In genomic region chr7:36671432-36671829, GRCh38 we compare ENCODE assay signal across 15 cellular contexts. TPM values are rescaled to one million over a fixed set of nuclear protein-coding genes. Genes with fewer than 3 reads are reported as not detected.
DNase-seq lines count a peak whose midpoint lies in the region; ATAC-seq, FAIRE-seq and TF ChIP-seq lines count a peak whose summit lies in the region.
"Had no signal": no experiment of that assay in that cellular context is flagged by ENCODE, and none has a peak within 500 bp of the region (broad histone marks: within the 10 kb centered on the region; RNA-seq: fewer than 3 reads in every experiment).

No MANE protein-coding gene starts in this region.

- H3K4me3 Mint-ChIP-seq in activated CD8-positive, alpha-beta memory T cell treated with anti-CD3 and anti-CD28 coated beads, Interleukin-2, amount 10 ng/mL, durations not matched to agents 7 days and 5 days = no peak overlapping the region
- H3K4me3 Mint-ChIP-seq in CD8-positive, alpha-beta T cell = no peak overlapping the region
- H3K4me3 Mint-ChIP-seq in natural killer cell (peak overlapping the region; percentile 37), type B pancreatic cell (no peak overlapping the region), Calu3 (ENCODE audit: low read depth, unreplicated experiment) (no peak overlapping the region)
- H3K4me3 Mint-ChIP-seq: GM23338 had no signal

- DNase-seq in activated CD8-positive, alpha-beta memory T cell treated with anti-CD3 and anti-CD28 coated beads, Interleukin-2, amount 10 ng/mL, durations not matched to agents 7 days and 5 days = no peak
- DNase-seq in activated CD8-positive, alpha-beta memory T cell treated with anti-CD3 and anti-CD28 coated beads, Interleukin-2, amount 50 U/mL, for 48 hours = no peak
- no peak for DNase-seq in CD8-positive, alpha-beta T cell
- DNase-seq in K562 (ENCODE audit: extremely low read depth in 1 of 4, low spot score in 3 of 4) = no peak
- DNase-seq in natural killer cell = no peak
- DNase-seq in anterior cingulate cortex (lab: John Stamatoyannopoulos, UW) = no peak
- no peak for DNase-seq in type B pancreatic cell (ENCODE audit: extremely low spot score, unreplicated experiment)
- DNase-seq in Calu3 = no peak
- DNase-seq: 8988T had no signal

- peaks cover 6% of the 10 kb centered on the region for H3K36me3 ChIP-seq in CD8-positive, alpha-beta T cell (ENCODE audit: insufficient read depth, low read length)
- no peaks in the 10 kb centered on the region for H3K36me3 ChIP-seq in K562 (ENCODE audit: control insufficient read depth, insufficient read depth, low read length)
- H3K36me3 ChIP-seq: MG63 had no signal

- no peaks in the 10 kb centered on the region for H3K9me3 ChIP-seq in CD8-positive, alpha-beta T cell (ENCODE audit: low read length)
- H3K9me3 ChIP-seq in K562 (replicated peaks; ENCODE audit: control insufficient read depth, insufficient read depth, low read depth, low read length) = no peaks in the 10 kb centered on the region
- H3K9me3 ChIP-seq: BLaER1 treated with 17β-estradiol and CSF1 and Interleukin-3, amounts not matched to agents 10 nM and 100 nM; MG63 had no signal

- no peak for TF ChIP-seq EP300 in K562 (IDR thresholded peaks at IDR 0.05; ENCODE audit: low read length)

- H3K27ac Mint-ChIP-seq in activated CD8-positive, alpha-beta memory T cell treated with anti-CD3 and anti-CD28 coated beads, Interleukin-2, amount 10 ng/mL, durations not matched to agents 7 days and 5 days = peak overlapping the region; percentile 25
- H3K27ac Mint-ChIP-seq in CD8-positive, alpha-beta T cell = peak overlapping the region; percentile 42
- H3K27ac Mint-ChIP-seq in natural killer cell = peak overlapping the region; percentile 94 to 99
- H3K27ac Mint-ChIP-seq in type B pancreatic cell = no peak overlapping the region
- no peak overlapping the region for H3K27ac Mint-ChIP-seq in Calu3 (ENCODE audit: unreplicated experiment)
- H3K27ac Mint-ChIP-seq: GM23338 had no signal

- no peak overlapping the region for H3K27ac ChIP-seq in CD8-positive, alpha-beta T cell (ENCODE audit: low read depth, low read length)
- H3K27ac ChIP-seq in K562 (ENCODE audit: extremely low read depth, low read depth, low read length) = no peak overlapping the region
- H3K27ac ChIP-seq: BLaER1 treated with 17β-estradiol and CSF1 and Interleukin-3, amounts not matched to agents 10 nM and 100 nM had no signal

- CTCF ChIA-PET in activated CD8-positive, alpha-beta memory T cell treated with anti-CD3 and anti-CD28 coated beads, Interleukin-2, amount 10 ng/mL, durations not matched to agents 7 days and 5 days (lab: Charles Lee) = interaction anchor here (0.6 to 4.4 kb wide), 34 partner anchors 10 to 776 kb away, joined by 3 to 61 read pairs (median 4); a partner anchor contains a TSS
- CTCF ChIA-PET in CD8-positive, alpha-beta T cell (lab: Charles Lee) = interaction anchor here (0.5 to 5.0 kb wide), 55 partner anchors 9 to 528 kb away, joined by 3 to 91 read pairs (median 4); no protein-coding TSS in a partner anchor
- CTCF ChIA-PET in K562 (lab: Yijun Ruan, JAX; ENCODE audit: low intra/inter-chr PET ratio) (interaction anchor here (1.2 to 2.5 kb wide), 2 partner anchors 184 to 198 kb away, joined by 7 to 14 read pairs; no protein-coding TSS in a partner anchor), Calu3 (lab: Charles Lee) (interaction anchor here (0.8 to 4.1 kb wide), 16 partner anchors 13 to 529 kb away, joined by 3 to 31 read pairs (median 4); no protein-coding TSS in a partner anchor)

- H3K36me3 Mint-ChIP-seq in activated CD8-positive, alpha-beta memory T cell treated with anti-CD3 and anti-CD28 coated beads, Interleukin-2, amount 10 ng/mL, durations not matched to agents 7 days and 5 days = peaks cover 48% of the 10 kb centered on the region
- peaks cover 61% of the 10 kb centered on the region for H3K36me3 Mint-ChIP-seq in CD8-positive, alpha-beta T cell
- peaks cover 36% of the 10 kb centered on the region for H3K36me3 Mint-ChIP-seq in natural killer cell
- peaks cover 4% of the 10 kb centered on the region for H3K36me3 Mint-ChIP-seq in type B pancreatic cell
- H3K36me3 Mint-ChIP-seq in Calu3 (ENCODE audit: insufficient read depth, unreplicated experiment) = no peaks in the 10 kb centered on the region

- no peaks in the 10 kb centered on the region for H3K27me3 ChIP-seq in CD8-positive, alpha-beta T cell (ENCODE audit: insufficient read depth, low read length)
- peaks cover 0 to 3% of the 10 kb centered on the region in 2 experiments; a peak in 4 of 5 replicates for H3K27me3 ChIP-seq in K562 (ENCODE audit: control insufficient read depth in 2 of 2, insufficient read depth in 2 of 2, low read length in 2 of 2)
- H3K27me3 ChIP-seq: BLaER1 treated with 17β-estradiol and CSF1 and Interleukin-3, amounts not matched to agents 10 nM and 100 nM; MG63 had no signal

- no TSS peak for BruUV-seq in K562 (replicated peaks; lab: Mats Ljungman, UMichigan)
- no TSS peak for BruUV-seq in Calu3 (replicated peaks; lab: Mats Ljungman, UMichigan)

- H3K79me2 ChIP-seq in K562 (ENCODE audit: control insufficient read depth, insufficient read depth, low read length) = no peaks in the 10 kb centered on the region

- H2AFZ ChIP-seq in K562 (ENCODE audit: low read depth, low read length) = no peak overlapping the region
- H2AFZ ChIP-seq: GM23338 had no signal

- in situ Hi-C loops in K562 (cut with MboI) = loop anchor here (5.0 to 10.0 kb wide), 2 partner anchors 199 to 377 kb away; no protein-coding TSS in a partner anchor

- H3K9ac ChIP-seq in K562 (ENCODE audit: insufficient read depth in 1 of 2, low read depth in 2 of 2, low read length in 2 of 2) = no peak overlapping the region
- H3K9ac ChIP-seq: BLaER1 treated with 17β-estradiol and CSF1 and Interleukin-3, amounts not matched to agents 10 nM and 100 nM had no signal

- peaks cover 47% of the 10 kb centered on the region for H3K4me1 Mint-ChIP-seq in activated CD8-positive, alpha-beta memory T cell treated with anti-CD3 and anti-CD28 coated beads, Interleukin-2, amount 10 ng/mL, durations not matched to agents 7 days and 5 days
- peaks cover 44% of the 10 kb centered on the region for H3K4me1 Mint-ChIP-seq in CD8-positive, alpha-beta T cell (ENCODE audit: low read depth)
- H3K4me1 Mint-ChIP-seq in natural killer cell (peaks cover 68 to 79% of the 10 kb centered on the region in 2 donors), type B pancreatic cell (ENCODE audit: unreplicated experiment) (peaks cover 8% of the 10 kb centered on the region), Calu3 (ENCODE audit: low read depth, unreplicated experiment) (peaks cover 26% of the 10 kb centered on the region)

- no peak for TF ChIP-seq POLR2A in K562 (conservative IDR thresholded peaks at IDR 0.05)

- ATAC-seq in activated CD8-positive, alpha-beta memory T cell treated with anti-CD3 and anti-CD28 coated beads, Interleukin-2, amount 10 ng/mL, durations not matched to agents 7 days and 5 days = no peak
- ATAC-seq in CD8-positive, alpha-beta T cell = no peak
- no peak for ATAC-seq in K562
- no peak for ATAC-seq in natural killer cell

- POLR2A ChIA-PET in CD8-positive, alpha-beta T cell (lab: Charles Lee) = interaction anchor here (0.7 to 2.2 kb wide), 4 partner anchors 11 to 527 kb away, joined by 3 to 8 read pairs (median 3); partner anchors contain the start of gene AOAH
- POLR2A ChIA-PET in K562 (lab: Yijun Ruan, JAX) = interaction anchor here (0.6 to 1.5 kb wide), 7 partner anchors 11 to 216 kb away, joined by 3 to 8 read pairs (median 4); no protein-coding TSS in a partner anchor

- FAIRE-seq in K562 (lab: Jason Lieb, UNC) = peak; percentile 26
- FAIRE-seq: G401.6 had no signal

- no peaks in the 10 kb centered on the region for H3K9me3 Mint-ChIP-seq in activated CD8-positive, alpha-beta memory T cell treated with anti-CD3 and anti-CD28 coated beads, Interleukin-2, amount 10 ng/mL, durations not matched to agents 7 days and 5 days (ENCODE audit: low read depth)
- H3K9me3 Mint-ChIP-seq in CD8-positive, alpha-beta T cell = no peaks in the 10 kb centered on the region
- no peaks in the 10 kb centered on the region for H3K9me3 Mint-ChIP-seq in natural killer cell
- no peaks in the 10 kb centered on the region for H3K9me3 Mint-ChIP-seq in type B pancreatic cell
- no peaks in the 10 kb centered on the region for H3K9me3 Mint-ChIP-seq in Calu3 (ENCODE audit: low read depth, unreplicated experiment)
- H3K9me3 Mint-ChIP-seq: CD8-positive, alpha-beta memory T cell; GM23338 had no signal

- no peak for TF ChIP-seq RAD21 in K562 (CRISPR knock-in tag; conservative IDR thresholded peaks at IDR 0.05 in 1 of 2, IDR thresholded peaks at IDR 0.05 in 1 of 2)

- TF ChIP-seq CTCF in CD8-positive, alpha-beta T cell (IDR thresholded peaks at IDR 0.05) = no peak
- TF ChIP-seq CTCF in K562 (IDR thresholded peaks at IDR 0.05 in 2 of 3, conservative IDR thresholded peaks at IDR 0.05 in 1 of 3; ENCODE audit: insufficient read depth in 2 of 3, low read depth in 1 of 3, low read length in 3 of 3) = no peak
- TF ChIP-seq CTCF in natural killer cell (IDR thresholded peaks at IDR 0.05) = no peak
- TF ChIP-seq CTCF in type B pancreatic cell (conservative IDR thresholded peaks at IDR 0.05) = no peak
- TF ChIP-seq CTCF in Calu3 (IDR thresholded peaks at IDR 0.05; ENCODE audit: unreplicated experiment) = no peak

- WGBS in K562 (ENCODE audit: insufficient coverage, low coverage, missing lambda C conversion rate) = 4% methylated on average over 6 of the region's 6 CpGs

- H4K20me1 ChIP-seq in K562 (replicated peaks; ENCODE audit: control insufficient read depth, insufficient read depth, low read length) = no peaks in the 10 kb centered on the region

- intact Hi-C loops in CD8-positive, alpha-beta T cell (cut with DNase I, micrococcal nuclease) = loop anchor here (1.0 to 10.0 kb wide), 3 partner anchors 33 to 307 kb away; a partner anchor contains a TSS
- intact Hi-C loops in K562 (cut with micrococcal nuclease) = loop anchor here (1.0 to 2.0 kb wide), 2 partner anchors 185 to 198 kb away; no protein-coding TSS in a partner anchor
- intact Hi-C loops in natural killer cell (cut with micrococcal nuclease) = loop anchor here (5.0 to 10.0 kb wide), 2 partner anchors 157 to 184 kb away; no protein-coding TSS in a partner anchor
- intact Hi-C loops in Calu3 (cut with micrococcal nuclease; ENCODE audit: unreplicated experiment) = loop anchor here (1.0 to 5.0 kb wide), 2 partner anchors 184 to 511 kb away; no protein-coding TSS in a partner anchor

- H3K4me2 ChIP-seq in K562 (ENCODE audit: insufficient read depth, low read length) = no peak overlapping the region
- H3K4me2 ChIP-seq: BLaER1 treated with 17β-estradiol and CSF1 and Interleukin-3, amounts not matched to agents 10 nM and 100 nM; GM23338 had no signal

- H3K4me3 ChIP-seq in CD8-positive, alpha-beta T cell (ENCODE audit: low read depth, low read length) = no peak overlapping the region
- no peak overlapping the region for H3K4me3 ChIP-seq in K562
- H3K4me3 ChIP-seq: BLaER1 treated with 17β-estradiol and CSF1 and Interleukin-3, amounts not matched to agents 10 nM and 100 nM; GM23338; MG63 had no signal

- no peaks in the 10 kb centered on the region for H3K27me3 Mint-ChIP-seq in activated CD8-positive, alpha-beta memory T cell treated with anti-CD3 and anti-CD28 coated beads, Interleukin-2, amount 10 ng/mL, durations not matched to agents 7 days and 5 days
- H3K27me3 Mint-ChIP-seq in CD8-positive, alpha-beta T cell (ENCODE audit: low read depth) = no peaks in the 10 kb centered on the region
- H3K27me3 Mint-ChIP-seq in natural killer cell (ENCODE audit: low read depth in 2 of 2) (no peaks in the 10 kb centered on the region), type B pancreatic cell (peaks cover 7% of the 10 kb centered on the region), Calu3 (ENCODE audit: unreplicated experiment) (no peaks in the 10 kb centered on the region)
- H3K27me3 Mint-ChIP-seq: CD8-positive, alpha-beta memory T cell had no signal

- peaks cover 20% of the 10 kb centered on the region for H3K4me1 ChIP-seq in CD8-positive, alpha-beta T cell (ENCODE audit: insufficient read depth, low read length)
- H3K4me1 ChIP-seq in K562 (replicated peaks in 1 of 2; ENCODE audit: control insufficient read depth in 2 of 2, insufficient read depth in 2 of 2, low read length in 2 of 2) = no peaks in the 10 kb centered on the region
- H3K4me1 ChIP-seq: BLaER1 treated with 17β-estradiol and CSF1 and Interleukin-3, amounts not matched to agents 10 nM and 100 nM had no signal

- no peaks in the 10 kb centered on the region for H3K9me1 ChIP-seq in K562 (ENCODE audit: control insufficient read depth, insufficient read depth, low read length)

RNA-seq across cellular contexts. Expression of gene AOAH, which starts 52.9 kb away (rescaled TPM):
- total RNA-seq in activated CD8-positive, alpha-beta memory T cell treated with anti-CD3 and anti-CD28 coated beads, Interleukin-2, amount 10 ng/mL, durations not matched to agents 7 days and 5 days = 10 to 100 TPM; 44.5 to 48.8 TPM
- 10 to 100 TPM; 30.8 to 35.2 TPM for total RNA-seq in CD8-positive, alpha-beta T cell
- not detected in 2 replicates for total RNA-seq in K562 (2011; cell fraction: chromatin; rRNA removed; ENCODE audit: low replicate concordance)
- not detected in 2 replicates for total RNA-seq in K562 (2011; cell fraction: nucleolus; rRNA removed)
- not detected in 2 replicates for total RNA-seq in K562 (2011; cell fraction: nucleoplasm; rRNA removed)
- total RNA-seq in K562 (2014; rRNA removed) (not detected in 2 replicates), K562 (2014; rRNA removed; fragmentation: Illumina TruSeq; extraction: Trizol) (not detected in 2 replicates), K562 (2015; rRNA removed; fragmentation: Illumina TruSeq; extraction: Trizol) (not detected in 2 replicates), K562 (2021) (0.18 TPM in 1 of 2 replicates, not detected in the other), natural killer cell (100 to 1,000 TPM; 263 to 403 (median 312) TPM), type B pancreatic cell (ENCODE audit: low replicate concordance) (0.21 and 0.92 TPM in 2 replicates), Calu3 (2022) (not detected in 2 replicates)
- polyA plus RNA-seq in K562 (2011; rRNA removed) (not detected in 2 replicates), K562 (2014; fragmentation: Illumina TruSeq; extraction: Trizol) (not detected in 2 replicates), K562 (2014; fragmentation: Nextera tagmentation; extraction: Ambion mirVana) (not detected), K562 (2014; rRNA removed) (not detected in 2 replicates)
- polyA plus RNA-seq in K562 (2011; cell fraction: cytosol; rRNA removed) = not detected in 2 replicates
- not detected in 2 replicates for polyA plus RNA-seq in K562 (2011; cell fraction: nucleus; rRNA removed)
- not detected in 2 replicates for polyA plus RNA-seq in K562 (2012)
- polyA minus RNA-seq in K562 (2011; rRNA and poly(A)+ RNA removed) = not detected in 2 replicates
- polyA minus RNA-seq in K562 (2011; cell fraction: cytosol; rRNA and poly(A)+ RNA removed) = not detected in 2 replicates
- not detected in 2 replicates for polyA minus RNA-seq in K562 (2011; cell fraction: nucleus; rRNA and poly(A)+ RNA removed)
- total RNA-seq: GM23338, LHCN-M2 had no signal
- polyA plus RNA-seq: GM23338 had no signal

Comparison
In these comparisons a context has a peak if more than half of its experiments do, and no peak if none do; other contexts are left out.
1. H3K27ac Mint-ChIP-seq: peak in activated CD8-positive, alpha-beta memory T cell treated with anti-CD3 and anti-CD28 coated beads, Interleukin-2, amount 10 ng/mL, durations not matched to agents 7 days and 5 days (single experiment), CD8-positive, alpha-beta T cell (single experiment) and natural killer cell (2 of 2); none in type B pancreatic cell (single experiment) and Calu3 (single experiment).
2. RNA of gene AOAH, which starts 52.9 kb away (total RNA-seq): 263 to 403 TPM in natural killer cell, 44.5 to 48.8 TPM in activated CD8-positive, alpha-beta memory T cell treated with anti-CD3 and anti-CD28 coated beads, Interleukin-2, amount 10 ng/mL, durations not matched to agents 7 days and 5 days and 30.8 to 35.2 TPM in CD8-positive, alpha-beta T cell; 0.21 to 0.92 TPM in type B pancreatic cell, not detected in Calu3 and 0.18 TPM in K562; every median in the first group is over 10 times any median in the second.